Comparison of ENCODE assay signal across 11 cellular contexts in the genomic region with DNA sequence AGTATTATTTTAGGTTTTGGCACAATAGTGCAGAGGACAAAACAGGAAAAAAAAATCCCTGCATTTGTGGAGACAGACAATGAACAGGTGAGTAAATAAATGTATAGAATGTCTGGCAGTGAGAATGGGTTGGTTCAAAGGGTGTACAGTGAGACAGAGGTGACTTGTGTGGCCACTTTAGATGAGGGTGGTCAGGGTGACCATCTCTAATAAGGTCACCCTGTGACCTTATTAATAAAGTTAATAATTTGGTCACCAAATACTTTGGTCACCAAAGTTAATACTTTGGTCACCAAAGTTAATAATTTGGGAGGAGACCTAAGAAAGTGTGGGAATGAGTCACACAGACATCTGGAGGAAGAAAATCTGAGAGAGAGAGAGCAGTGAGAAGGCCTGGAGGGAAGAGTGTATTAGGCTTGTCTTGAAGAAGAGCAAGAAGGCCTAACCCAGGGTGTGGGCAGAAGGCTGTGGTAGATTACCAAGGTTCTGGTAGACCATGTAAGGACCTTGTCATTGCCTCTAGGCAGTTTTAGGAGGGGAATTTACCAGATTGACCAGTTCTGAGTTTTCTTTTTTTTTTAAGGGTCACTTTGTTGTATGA.
A peak's percentile ranks its signal among the peaks of the same experiment; 100 is the strongest.
DNase-seq lines count a peak whose midpoint lies in the region; ATAC-seq, FAIRE-seq and TF ChIP-seq lines count a peak whose summit lies in the region.
"Had no signal": no experiment of that assay in that cellular context is flagged by ENCODE, and none has a peak within 500 bp of the region (broad histone marks: within the 10 kb centered on the region; RNA-seq: fewer than 3 reads in every experiment).

No MANE protein-coding gene starts in this region.

- TF ChIP-seq POLR2A in H54 (IDR thresholded peaks at IDR 0.05; ENCODE audit: low read depth, low read length): no peak

- ATAC-seq in GM19351 (IDR thresholded peaks at IDR 0.05; ENCODE audit: unreplicated experiment): peak; percentile 48
- peak; percentile 78 for ATAC-seq in HG02840 (IDR thresholded peaks at IDR 0.05; ENCODE audit: low FRiP score, unreplicated experiment)
- ATAC-seq in HG03469 (IDR thresholded peaks at IDR 0.05; ENCODE audit: unreplicated experiment): peak; percentile 60
- ATAC-seq: naive thymus-derived CD8-positive, alpha-beta T cell had no signal

- in situ Hi-C loops in ACHN (cut with HindIII; ENCODE audit: low pct_ligation_motif_present, low pct_unique_long_range_greater_than_20kb, low sequenced_read_pairs): no loop called here

- peak; percentile 4 for DNase-seq in ACHN
- no peak for DNase-seq in DMS114 treated with DMSO at 0.1 percent for 48 hours (lab: John Stamatoyannopoulos, UW; ENCODE audit: unreplicated experiment)
- DNase-seq in cerebellar cortex (ENCODE audit: low spot score): no peak
- no peak for DNase-seq in H54 (ENCODE audit: insufficient read length, low spot score)
- no peak for DNase-seq in NCI-H1417 (lab: John Stamatoyannopoulos, UW)
- DNase-seq: activated T-cell treated with anti-CD3 and anti-CD28 coated beads for 4 hours; esophagus squamous epithelium; naive thymus-derived CD8-positive, alpha-beta T cell had no signal

- no peak for FAIRE-seq in H54 (lab: Jason Lieb, UNC)
